ENCODE assay signal across 8 cellular contexts in genomic region chr5:159987031-159987674, GRCh38. TPM values are rescaled to one million over a fixed set of nuclear protein-coding genes. Genes with fewer than 3 reads are reported as not detected.
DNase-seq lines count a peak whose midpoint lies in the region; ATAC-seq lines count a peak whose summit lies in the region.

No MANE protein-coding gene starts in this region.

- H3K36me3 ChIP-seq in effector memory CD4-positive, alpha-beta T cell (ENCODE audit: control insufficient read depth, insufficient read depth, low read length) = no peaks in the 10 kb centered on the region
- no peaks in the 10 kb centered on the region for H3K36me3 ChIP-seq in mesenchymal stem cell (ENCODE audit: control insufficient read depth in 1 of 2, insufficient read depth in 2 of 2, low read depth in 1 of 2, low read length in 2 of 2)

- H2BK120ac ChIP-seq in mesenchymal stem cell (ENCODE audit: low read depth, low read length) = no peak overlapping the region

- peak overlapping the region in 1 of 2 experiments; percentile 3 for H3K14ac ChIP-seq in mesenchymal stem cell (ENCODE audit: low read length in 2 of 2)

- H3K27me3 ChIP-seq in effector memory CD4-positive, alpha-beta T cell (replicated peaks; ENCODE audit: control insufficient read depth, insufficient read depth, low read length, poor library complexity, severe bottlenecking) = no peaks in the 10 kb centered on the region
- peaks cover 37 to 77% of the 10 kb centered on the region in 2 experiments for H3K27me3 ChIP-seq in mesenchymal stem cell (ENCODE audit: control insufficient read depth in 1 of 2, insufficient read depth in 1 of 2, low read length in 2 of 2)

- peak overlapping the region; percentile 74 for H2AFZ ChIP-seq in mesenchymal stem cell (ENCODE audit: low read depth, low read length)

- H3K4me3 ChIP-seq in effector memory CD4-positive, alpha-beta T cell (ENCODE audit: insufficient read depth, low read depth, low read length, poor library complexity, severe bottlenecking) = peak overlapping the region; percentile 57
- H3K4me3 ChIP-seq in mesenchymal stem cell (ENCODE audit: insufficient read depth in 1 of 2, low read depth in 1 of 2, low read length in 2 of 2) = peak overlapping the region; percentile 53 to 79

- no peak overlapping the region for H3K4ac ChIP-seq in mesenchymal stem cell (ENCODE audit: low read depth in 1 of 2, low read length in 2 of 2)

- H4K91ac ChIP-seq in mesenchymal stem cell (ENCODE audit: low read length) = no peak overlapping the region

- H2BK12ac ChIP-seq in mesenchymal stem cell (ENCODE audit: low read length in 2 of 2) = no peak overlapping the region

- H4K8ac ChIP-seq in mesenchymal stem cell (ENCODE audit: low read length) = no peak overlapping the region

- peak in 12 of 14 donors; percentile 4 to 54 (median 32) for DNase-seq in C1 segment of cervical spinal cord (lab: John Stamatoyannopoulos, UW)
- DNase-seq in NCI-H82 (lab: John Stamatoyannopoulos, UW) = peak; percentile 88
- peak; percentile 28 to 51 for DNase-seq in activated CD8-positive, alpha-beta memory T cell treated with anti-CD3 and anti-CD28 coated beads for 1 hour (ENCODE audit: extremely low read depth in 1 of 2, low read depth in 1 of 2)
- peak; percentile 42 to 57 (median 49) for DNase-seq in effector memory CD4-positive, alpha-beta T cell
- DNase-seq in mesenchymal stem cell = peak; percentile 58
- DNase-seq in stimulated activated CD8-positive, alpha-beta memory T cell treated with anti-CD3 and anti-CD28 coated beads, Interleukin-12 subunit alpha, Interleukin-12 subunit beta, amount 100 ng/mL, for 24 hours (ENCODE audit: extremely low read depth) = peak; percentile 39

- H3K23ac ChIP-seq in mesenchymal stem cell (ENCODE audit: low read length in 2 of 2) = no peak overlapping the region

- no peak overlapping the region for H2AK5ac ChIP-seq in mesenchymal stem cell (ENCODE audit: low read length, severe bottlenecking)

- H3K9ac ChIP-seq in mesenchymal stem cell (ENCODE audit: low read length) = peak overlapping the region; percentile 53

- peak; percentile 92 for ATAC-seq in GM19438 (IDR thresholded peaks at IDR 0.05; ENCODE audit: low read depth, unreplicated experiment)
- peak; percentile 77 for ATAC-seq in HG03558 (IDR thresholded peaks at IDR 0.05; ENCODE audit: extremely low read depth, unreplicated experiment)

- no peaks in the 10 kb centered on the region for H3K4me1 ChIP-seq in effector memory CD4-positive, alpha-beta T cell (ENCODE audit: control insufficient read depth, insufficient read depth, low read length, poor library complexity, severe bottlenecking)
- peaks cover 7% of the 10 kb centered on the region for H3K4me1 ChIP-seq in mesenchymal stem cell (ENCODE audit: control insufficient read depth, insufficient read depth, low read depth, low read length)

- H2BK5ac ChIP-seq in mesenchymal stem cell (ENCODE audit: low read depth, low read length, poor library complexity, severe bottlenecking) = no peak overlapping the region

- no peak overlapping the region for H2BK15ac ChIP-seq in mesenchymal stem cell (ENCODE audit: low read depth, poor library complexity, severe bottlenecking)

- H3K18ac ChIP-seq in mesenchymal stem cell (ENCODE audit: low read depth in 1 of 2, low read length in 2 of 2) = peak overlapping the region in 1 of 2 experiments; percentile 21

- no peaks in the 10 kb centered on the region for H3K79me1 ChIP-seq in mesenchymal stem cell (replicated peaks; ENCODE audit: low read length, poor library complexity, severe bottlenecking)

- H3K27ac ChIP-seq in effector memory CD4-positive, alpha-beta T cell (ENCODE audit: insufficient read depth, low read length, poor library complexity, severe bottlenecking) = no peak overlapping the region
- H3K27ac ChIP-seq in mesenchymal stem cell (ENCODE audit: low read length, poor library complexity, severe bottlenecking) = no peak overlapping the region

- H3K4me2 ChIP-seq in mesenchymal stem cell (ENCODE audit: low read length, poor library complexity, severe bottlenecking) = peak overlapping the region; percentile 94

- 4% methylated on average over 42 of the region's 50 CpGs for WGBS in mesenchymal stem cell

- no peaks in the 10 kb centered on the region for H3K9me3 ChIP-seq in effector memory CD4-positive, alpha-beta T cell (ENCODE audit: control insufficient read depth, low read length)
- H3K9me3 ChIP-seq in mesenchymal stem cell (ENCODE audit: control insufficient read depth, low read length) = no peaks in the 10 kb centered on the region

RNA-seq across cellular contexts. Expression of gene TTC1, which starts 21.8 kb away (rescaled TPM):
- polyA plus RNA-seq in mesenchymal stem cell (2013, experiment 1 of 2) = 73.4 TPM
- 76.3 TPM for polyA plus RNA-seq in mesenchymal stem cell (2013, experiment 2 of 2)

Comparison
In these comparisons a context has a peak if more than half of its experiments do, and no peak if none do; other contexts are left out.
1. DNase-seq: peak in every context shown above with its lines; median percentile 88 in NCI-H82; 58 in mesenchymal stem cell; 49 in effector memory CD4-positive, alpha-beta T cell; 40 in activated CD8-positive, alpha-beta memory T cell treated with anti-CD3 and anti-CD28 coated beads for 1 hour; 39 in stimulated activated CD8-positive, alpha-beta memory T cell treated with anti-CD3 and anti-CD28 coated beads, Interleukin-12 subunit alpha, Interleukin-12 subunit beta, amount 100 ng/mL, for 24 hours; 32 in C1 segment of cervical spinal cord.